In the genomic region with DNA sequence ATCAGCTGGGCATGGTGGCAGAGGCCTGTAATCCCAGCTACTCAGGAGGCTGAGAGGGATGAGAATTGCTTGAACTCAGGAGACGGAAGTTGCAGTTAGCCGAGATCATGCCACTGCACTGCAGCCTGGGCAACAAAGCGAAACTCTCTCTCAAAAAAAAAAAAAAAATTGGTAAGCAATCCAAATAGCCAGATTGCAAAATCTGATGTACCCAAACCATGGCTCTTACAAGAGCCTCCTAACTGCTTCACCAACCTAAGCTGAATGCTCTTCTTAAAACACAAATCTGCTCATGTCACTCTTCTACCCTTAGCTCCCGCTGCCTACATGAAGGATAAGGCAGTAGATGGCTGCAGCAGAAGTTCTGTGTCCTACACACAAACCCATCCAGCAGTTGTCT, we compare ENCODE assay signal across 8 cellular contexts.
"Had no signal": no experiment of that assay in that cellular context is flagged by ENCODE, and none has a peak within 500 bp of the region (broad histone marks: within the 10 kb centered on the region; RNA-seq: fewer than 3 reads in every experiment).

No MANE protein-coding gene starts in this region.

- DNase-seq: GM23248, H9, HCEC 1CT, IMR-90, KG1 had no signal

- ATAC-seq: K562 had no signal

- H2AFZ ChIP-seq: GM23248 had no signal

- H3K4me1 Mint-ChIP-seq: H9 had no signal

- H3K9me3 Mint-ChIP-seq: H9 had no signal

- FAIRE-seq: H1, H54, K562 had no signal

- H3K4me3 ChIP-seq: GM23248, K562 had no signal

- H3K9ac ChIP-seq: GM23248 had no signal

- H3K4me3 Mint-ChIP-seq: H9 had no signal

- H3K27ac ChIP-seq: GM23248 had no signal
